Comparison of ENCODE assay signal across 30 cellular contexts in the genomic region with DNA sequence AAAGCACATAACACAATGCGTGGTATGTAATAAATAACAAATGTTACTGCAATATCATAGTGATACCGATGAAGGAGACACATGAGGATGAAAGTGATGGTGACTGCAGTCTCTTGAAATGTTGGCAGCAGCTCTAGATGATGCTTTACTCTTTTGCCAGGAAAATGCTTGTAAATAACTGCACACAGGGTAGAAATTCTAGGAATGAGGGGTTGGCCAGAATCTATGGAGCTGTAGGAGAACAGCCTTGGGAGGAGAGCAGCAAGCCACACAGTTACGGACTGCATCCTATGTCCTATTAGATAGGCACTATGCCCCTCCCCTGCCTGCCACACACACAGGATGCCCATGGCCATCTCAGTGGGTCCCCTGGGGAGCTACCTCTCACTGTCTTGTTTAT.
DNase-seq lines count a peak whose midpoint lies in the region; ATAC-seq, FAIRE-seq and TF ChIP-seq lines count a peak whose summit lies in the region.
"Had no signal": no experiment of that assay in that cellular context is flagged by ENCODE, and none has a peak within 500 bp of the region (broad histone marks: within the 10 kb centered on the region; RNA-seq: fewer than 3 reads in every experiment).

No MANE protein-coding gene starts in this region.

- H3K27me3 ChIP-seq in BJ (ENCODE audit: control insufficient read depth, insufficient read depth, low read length) = no peaks in the 10 kb centered on the region
- H3K27me3 ChIP-seq in MG63 = no peaks in the 10 kb centered on the region
- H3K27me3 ChIP-seq: brain microvascular endothelial cell, gastroesophageal sphincter, SJCRH30, testis, uterus had no signal

- H3K27ac Mint-ChIP-seq in activated naive CD8-positive, alpha-beta T cell treated with anti-CD3 and anti-CD28 coated beads for 36 hours = no peak overlapping the region
- H3K27ac Mint-ChIP-seq: activated CD4-positive, alpha-beta memory T cell treated with anti-CD3 and anti-CD28 coated beads, Interleukin-2, amount 10 ng/mL, durations not matched to agents 7 days and 5 days had no signal

- H3K36me3 ChIP-seq in BJ (ENCODE audit: control insufficient read depth, insufficient read depth, low read length) (peaks cover 2% of the 10 kb centered on the region), MG63 (peaks cover 20% of the 10 kb centered on the region)
- H3K36me3 ChIP-seq: gastroesophageal sphincter, uterus had no signal

- H3K9me3 Mint-ChIP-seq in activated naive CD8-positive, alpha-beta T cell treated with anti-CD3 and anti-CD28 coated beads for 36 hours = no peaks in the 10 kb centered on the region
- H3K9me3 Mint-ChIP-seq: activated CD4-positive, alpha-beta memory T cell treated with anti-CD3 and anti-CD28 coated beads, Interleukin-2, amount 10 ng/mL, durations not matched to agents 7 days and 5 days; activated naive CD8-positive, alpha-beta T cell treated with anti-CD3 and anti-CD28 coated beads, Interleukin-2, amount 50 U/mL, for 24 hours; natural killer cell treated with Interleukin-12 subunit alpha and Interleukin-12 subunit beta and Interleukin-15 and Interleukin-18, amount 100 ng/mL, for 72 hours had no signal

- H3K9me3 ChIP-seq in A549 (no peaks in the 10 kb centered on the region), MG63 (no peaks in the 10 kb centered on the region)
- H3K9me3 ChIP-seq: gastroesophageal sphincter, SJCRH30, testis, uterus had no signal

- DNase-seq in A549 (ENCODE audit: low read depth in 1 of 2, low spot score in 1 of 2) = no peak
- DNase-seq in BJ (ENCODE audit: low read depth) = peak; percentile 81
- peak; percentile 54 for DNase-seq in MG63
- peak; percentile 39 for DNase-seq in fibroblast of gingiva (ENCODE audit: low read depth)
- DNase-seq in posterior cingulate gyrus = no peak
- DNase-seq in activated naive CD8-positive, alpha-beta T cell treated with anti-CD3 and anti-CD28 coated beads for 36 hours = no peak
- DNase-seq in germinal center (ENCODE audit: low spot score) = no peak
- DNase-seq: activated CD4-positive, alpha-beta memory T cell treated with anti-CD3 and anti-CD28 coated beads, Interleukin-2, amount 10 ng/mL, durations not matched to agents 7 days and 5 days; activated gamma-delta T cell; activated naive CD8-positive, alpha-beta T cell treated with anti-CD3 and anti-CD28 coated beads, Interleukin-2, amount 50 U/mL, for 24 hours; AML-193; brain microvascular endothelial cell; DMS53; effector CD4-positive, alpha-beta T cell; NCI-H1092 treated with DMSO at 0.1 percent for 48 hours; NCI-H2081; NCI-H524; SJCRH30; stimulated activated CD4-positive, alpha-beta T cell treated with anti-CD3 and anti-CD28 coated beads, Interleukin-4, amount 100 ng/mL, for 1 hour; stimulated activated naive CD4-positive, alpha-beta T cell treated with Interleukin-2 at 50 U/mL for 16 hours; T-helper 1 cell; testis; uterus had no signal

- POLR2A ChIA-PET in A549 (lab: Yijun Ruan, JAX) = no interaction called here
- POLR2A ChIA-PET in BJ (lab: Charles Lee) = interaction anchor here (0.7 kb wide), 1 partner anchor 174 kb away, joined by 3 read pairs; no protein-coding TSS in a partner anchor

- ATAC-seq in A549 (peak in 1 of 2 experiments; percentile 49; a peak in 2 of 6 replicates), GM18502 (IDR thresholded peaks at IDR 0.05; ENCODE audit: poor library complexity, unreplicated experiment) (no peak)
- ATAC-seq: activated CD4-positive, CD25-positive, alpha-beta regulatory T cell treated with anti-CD3 and anti-CD28 coated beads, Interleukin-2, amount 50 U/mL, for 24 hours; activated naive CD8-positive, alpha-beta T cell treated with anti-CD3 and anti-CD28 coated beads, Interleukin-2, amount 50 U/mL, for 24 hours; gastroesophageal sphincter; GM12878; natural killer cell treated with Interleukin-12 subunit alpha and Interleukin-12 subunit beta and Interleukin-15 and Interleukin-18, amount 100 ng/mL, for 72 hours had no signal

- no peaks in the 10 kb centered on the region for H3K27me3 Mint-ChIP-seq in activated naive CD8-positive, alpha-beta T cell treated with anti-CD3 and anti-CD28 coated beads for 36 hours
- H3K27me3 Mint-ChIP-seq: activated CD4-positive, alpha-beta memory T cell treated with anti-CD3 and anti-CD28 coated beads, Interleukin-2, amount 10 ng/mL, durations not matched to agents 7 days and 5 days; activated naive CD8-positive, alpha-beta T cell treated with anti-CD3 and anti-CD28 coated beads, Interleukin-2, amount 50 U/mL, for 24 hours; natural killer cell treated with Interleukin-12 subunit alpha and Interleukin-12 subunit beta and Interleukin-15 and Interleukin-18, amount 100 ng/mL, for 72 hours had no signal

- H3K4me1 ChIP-seq in A549 = peaks cover 18% of the 10 kb centered on the region
- H3K4me1 ChIP-seq: gastroesophageal sphincter, SJCRH30, testis, uterus had no signal

- CTCF ChIA-PET in A549 (lab: Yijun Ruan, JAX) = interaction anchor here (0.9 to 2.1 kb wide), 6 partner anchors 36 to 243 kb away, joined by 3 to 9 read pairs (median 4); no protein-coding TSS in a partner anchor
- CTCF ChIA-PET in BJ (lab: Yijun Ruan, JAX) = interaction anchor here (0.6 to 1.5 kb wide), 3 partner anchors 22 to 43 kb away, joined by 3 read pairs; no protein-coding TSS in a partner anchor

- no peak overlapping the region for H3K27ac ChIP-seq in A549
- H3K27ac ChIP-seq: brain microvascular endothelial cell, gastroesophageal sphincter, SJCRH30, testis, uterus had no signal

- no peak for TF ChIP-seq EP300 in A549 (IDR thresholded peaks at IDR 0.05)

- intact Hi-C loops in posterior cingulate gyrus (cut with DNase I) = no loop called here

- 71% methylated on average over 3 of the region's 3 CpGs for WGBS in A549 (ENCODE audit: missing lambda C conversion rate)

- peak overlapping the region; percentile 21; the same call in 1 of the 3 replicates for H3K4me2 ChIP-seq in A549

- no peak for TF ChIP-seq POLR2A in A549 (IDR thresholded peaks at IDR 0.05; ENCODE audit: low read length)

- no peak overlapping the region for H3K4me3 Mint-ChIP-seq in activated naive CD8-positive, alpha-beta T cell treated with anti-CD3 and anti-CD28 coated beads for 36 hours
- H3K4me3 Mint-ChIP-seq: activated CD4-positive, alpha-beta memory T cell treated with anti-CD3 and anti-CD28 coated beads, Interleukin-2, amount 10 ng/mL, durations not matched to agents 7 days and 5 days; activated naive CD8-positive, alpha-beta T cell treated with anti-CD3 and anti-CD28 coated beads, Interleukin-2, amount 50 U/mL, for 24 hours; natural killer cell treated with Interleukin-12 subunit alpha and Interleukin-12 subunit beta and Interleukin-15 and Interleukin-18, amount 100 ng/mL, for 72 hours had no signal

- no peak for FAIRE-seq in A549 (lab: Jason Lieb, UNC)
- FAIRE-seq: GM12878, H54, keratinocyte had no signal

- no peak for TF ChIP-seq RAD21 in A549 (conservative IDR thresholded peaks at IDR 0.05 in 1 of 2, IDR thresholded peaks at IDR 0.05 in 1 of 2)

- peaks cover 39% of the 10 kb centered on the region for H3K36me3 Mint-ChIP-seq in activated naive CD8-positive, alpha-beta T cell treated with anti-CD3 and anti-CD28 coated beads for 36 hours

- no peak for TF ChIP-seq CTCF in A549 (IDR thresholded peaks at IDR 0.05)
- TF ChIP-seq CTCF in BJ (IDR thresholded peaks at IDR 0.05; ENCODE audit: insufficient read depth, low read depth, low read length) = no peak

- peaks cover 13% of the 10 kb centered on the region for H3K4me1 Mint-ChIP-seq in activated naive CD8-positive, alpha-beta T cell treated with anti-CD3 and anti-CD28 coated beads for 36 hours

- H3K4me3 ChIP-seq in A549 (no peak overlapping the region), BJ (ENCODE audit: low read depth, low read length) (no peak overlapping the region), MG63 (no peak overlapping the region)
- H3K4me3 ChIP-seq: gastroesophageal sphincter, GM12878, SJCRH30, testis, uterus had no signal

TF ChIP-seq in A549, 52 proteins besides CTCF, POLR2A, EP300 and RAD21 (continues in another document):
- no peak for TF ChIP-seq HOXB13 (CRISPR knock-in tag; IDR thresholded peaks at IDR 0.05; ENCODE audit: low read depth)
- TF ChIP-seq USF2 (IDR thresholded peaks at IDR 0.05) = no peak
- TF ChIP-seq NR3C1 (IDR thresholded peaks at IDR 0.05) = no peak
- no peak for TF ChIP-seq PHF8 (IDR thresholded peaks at IDR 0.05; ENCODE audit: borderline replicate concordance, low read depth)
- TF ChIP-seq CBX8 (IDR thresholded peaks at IDR 0.05) = no peak
- TF ChIP-seq EHF (CRISPR knock-in tag; IDR thresholded peaks at IDR 0.05) = no peak
- no peak for TF ChIP-seq FOSL2 (IDR thresholded peaks at IDR 0.05)
- no peak for TF ChIP-seq FOSL2 (CRISPR knock-in tag; IDR thresholded peaks at IDR 0.05)
- no peak for TF ChIP-seq HMGXB4 (CRISPR knock-in tag; IDR thresholded peaks at IDR 0.05; ENCODE audit: borderline replicate concordance)
- TF ChIP-seq CEBPB (IDR thresholded peaks at IDR 0.05) = no peak
- TF ChIP-seq RCOR1 (IDR thresholded peaks at IDR 0.05; ENCODE audit: low read depth, low read length) = no peak
- TF ChIP-seq, protein P1, sequence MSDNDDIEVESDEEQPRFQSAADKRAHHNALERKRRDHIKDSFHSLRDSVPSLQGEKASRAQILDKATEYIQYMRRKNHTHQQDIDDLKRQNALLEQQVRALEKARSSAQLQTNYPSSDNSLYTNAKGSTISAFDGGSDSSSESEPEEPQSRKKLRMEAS (IDR thresholded peaks at IDR 0.05) = no peak
- no peak for TF ChIP-seq HDAC2 (IDR thresholded peaks at IDR 0.05)
- TF ChIP-seq HOXA7 (CRISPR knock-in tag; IDR thresholded peaks at IDR 0.05) = no peak
- no peak for TF ChIP-seq NPAS2 (CRISPR knock-in tag; IDR thresholded peaks at IDR 0.05; ENCODE audit: borderline replicate concordance)

Comparison
In these comparisons a context has a peak if more than half of its experiments do, and no peak if none do; other contexts are left out.
1. DNase-seq: peak in BJ (single experiment), MG63 (single experiment) and fibroblast of gingiva (single experiment); none in A549 (0 of 2), posterior cingulate gyrus (0 of 10), activated naive CD8-positive, alpha-beta T cell treated with anti-CD3 and anti-CD28 coated beads for 36 hours (single experiment) and germinal center (single experiment).